Comparison of ENCODE assay signal across 25 cellular contexts in genomic region chr18:62616331-62616805, GRCh38.
DNase-seq lines count a peak whose midpoint lies in the region; ATAC-seq and TF ChIP-seq lines count a peak whose summit lies in the region.
"Had no signal": no experiment of that assay in that cellular context is flagged by ENCODE, and none has a peak within 500 bp of the region (broad histone marks: within the 10 kb centered on the region; RNA-seq: fewer than 3 reads in every experiment).

No MANE protein-coding gene starts in this region.

- H2AFZ ChIP-seq in GM23338 = peak overlapping the region; percentile 83; the same call in 1 of the 2 replicates
- H2AFZ ChIP-seq: PC-9 had no signal

- H3K9me3 Mint-ChIP-seq in GM23338 = no peaks in the 10 kb centered on the region
- H3K9me3 Mint-ChIP-seq: activated T-cell treated with anti-CD3 and anti-CD28 coated beads, Interleukin-2, amount 50 U/mL, for 24 hours; effector memory CD8-positive, alpha-beta T cell; naive thymus-derived CD4-positive, alpha-beta T cell; T-cell had no signal

- no peak overlapping the region for H3K27ac Mint-ChIP-seq in GM23338
- H3K27ac Mint-ChIP-seq: activated T-cell treated with anti-CD3 and anti-CD28 coated beads, Interleukin-2, amount 50 U/mL, for 24 hours; effector memory CD8-positive, alpha-beta T cell; naive thymus-derived CD4-positive, alpha-beta T cell; T-cell had no signal

- H3K9me2 ChIP-seq in GM23338 (ENCODE audit: insufficient read depth) = no peaks in the 10 kb centered on the region

- TF ChIP-seq CTCF in AG09309 (IDR thresholded peaks at IDR 0.05; ENCODE audit: control insufficient read depth, insufficient read depth, low read depth, low read length, missing control alignments) (no peak), GM23338 (conservative IDR thresholded peaks at IDR 0.05; ENCODE audit: low read depth in 2 of 2) (no peak), choroid plexus epithelial cell (conservative IDR thresholded peaks at IDR 0.05; ENCODE audit: low read depth, low read length) (no peak)

- H3K36me3 ChIP-seq in GM23338 (ENCODE audit: insufficient read depth) = no peaks in the 10 kb centered on the region
- H3K36me3 ChIP-seq: pancreas had no signal

- H3K27ac ChIP-seq in GM23338 (ENCODE audit: low read depth) = no peak overlapping the region
- H3K27ac ChIP-seq: A549, C4-2B, pancreas, PC-9 had no signal

- no peaks in the 10 kb centered on the region for H3K79me2 ChIP-seq in GM23338 (replicated peaks; ENCODE audit: insufficient read depth)

- H4K20me1 ChIP-seq in GM23338 (replicated peaks; ENCODE audit: insufficient read depth) = no peaks in the 10 kb centered on the region

- H3K27me3 Mint-ChIP-seq in GM23338 (ENCODE audit: insufficient read depth, low read depth, poor library complexity) = peaks cover 2% of the 10 kb centered on the region

- 0 out of 2 replicates have a peak, but pooled peaks cover 6% of the 10 kb centered on the region for H3F3A ChIP-seq in GM23338 (replicated peaks; ENCODE audit: low read depth)

- no peaks in the 10 kb centered on the region for H3K27me3 ChIP-seq in GM23338 (ENCODE audit: insufficient read depth)
- H3K27me3 ChIP-seq: pancreas had no signal

- peaks cover 8% of the 10 kb centered on the region for H3K4me1 Mint-ChIP-seq in GM23338
- H3K4me1 Mint-ChIP-seq: T-cell had no signal

- no peaks in the 10 kb centered on the region for H3K36me3 Mint-ChIP-seq in GM23338 (ENCODE audit: low read depth)
- H3K36me3 Mint-ChIP-seq: naive thymus-derived CD4-positive, alpha-beta T cell; T-cell had no signal

- no peak overlapping the region for H3K4me2 ChIP-seq in GM23338
- H3K4me2 ChIP-seq: A549, PC-9 had no signal

- DNase-seq in AG09309 (ENCODE audit: low read depth) (peak; percentile 49), GM23338 (ENCODE audit: low spot score) (no peak), choroid plexus epithelial cell (ENCODE audit: low read depth) (peak; percentile 22), hepatic stellate cell (ENCODE audit: low spot score) (peak; percentile 37), DMS53 treated with DMSO at 0.1 percent for 48 hours (lab: John Stamatoyannopoulos, UW; ENCODE audit: unreplicated experiment) (no peak), NCI-H1417 (lab: John Stamatoyannopoulos, UW) (no peak)
- DNase-seq: activated CD4-positive, alpha-beta T cell treated with anti-CD3 and anti-CD28 coated beads for 1 hour; activated naive CD4-positive, alpha-beta T cell treated with Interleukin-2 at 50 U/mL for 16 hours; activated T-cell treated with anti-CD3 and anti-CD28 coated beads, Interleukin-2, amount 50 U/mL, for 24 hours; amygdala; effector memory CD8-positive, alpha-beta T cell; left colon; naive thymus-derived CD4-positive, alpha-beta T cell; NCI-H1092; NCI-H2081 treated with DMSO at 0.1 percent for 48 hours; NCI-H446 treated with DMSO at 0.1 percent for 48 hours; pancreas; substantia nigra; T-cell had no signal

- no peak for ATAC-seq in GM23338
- ATAC-seq in HG03432 (IDR thresholded peaks at IDR 0.05; ENCODE audit: unreplicated experiment) = no peak
- ATAC-seq in GM19463 (IDR thresholded peaks at IDR 0.05; ENCODE audit: unreplicated experiment) = no peak
- ATAC-seq: A549; effector memory CD8-positive, alpha-beta T cell; esophagus mucosa; left colon; naive thymus-derived CD4-positive, alpha-beta T cell; T-cell had no signal

- H3K4me3 ChIP-seq in AG09309 (ENCODE audit: control insufficient read depth, low read depth, low read length) (no peak overlapping the region), GM23338 (no peak overlapping the region), choroid plexus epithelial cell (ENCODE audit: low read depth, low read length) (no peak overlapping the region)
- H3K4me3 ChIP-seq: A549, pancreas, PC-9 had no signal

- no peak overlapping the region for H3K4me3 Mint-ChIP-seq in GM23338
- H3K4me3 Mint-ChIP-seq: activated T-cell treated with anti-CD3 and anti-CD28 coated beads, Interleukin-2, amount 50 U/mL, for 24 hours; effector memory CD8-positive, alpha-beta T cell; naive thymus-derived CD4-positive, alpha-beta T cell; T-cell had no signal

- H3K4me1 ChIP-seq in GM23338 (ENCODE audit: insufficient read depth) = no peaks in the 10 kb centered on the region; the same call in 1 of the 2 replicates
- H3K4me1 ChIP-seq: A549, pancreas had no signal

TF ChIP-seq in GM23338, 12 proteins besides CTCF, POLR2A, EP300 and RAD21 (continues in another document):
- TF ChIP-seq POLR2AphosphoS5 (IDR thresholded peaks at IDR 0.05; ENCODE audit: low read depth) = no peak
- TF ChIP-seq ZNF462 (CRISPR knock-in tag; IDR thresholded peaks at IDR 0.05) = no peak
- no peak for TF ChIP-seq EZH2phosphoT487 (IDR thresholded peaks at IDR 0.05; ENCODE audit: unreplicated experiment)
- TF ChIP-seq EZH2 (IDR thresholded peaks at IDR 0.05; ENCODE audit: low read depth, unreplicated experiment) = no peak
- TF ChIP-seq ZNF331 (CRISPR knock-in tag; IDR thresholded peaks at IDR 0.05; ENCODE audit: low read depth) = no peak
- TF ChIP-seq STAT1 (IDR thresholded peaks at IDR 0.05; ENCODE audit: unreplicated experiment) = no peak
- no peak for TF ChIP-seq CREB1 (CRISPR knock-in tag; IDR thresholded peaks at IDR 0.05; ENCODE audit: low read depth)

Comparison
In these comparisons a context has a peak if more than half of its experiments do, and no peak if none do; other contexts are left out.
1. DNase-seq: peak in AG09309 (single experiment), choroid plexus epithelial cell (single experiment) and hepatic stellate cell (single experiment); none in GM23338 (single experiment), DMS53 treated with DMSO at 0.1 percent for 48 hours (single experiment) and NCI-H1417 (0 of 3).